19 cellular contexts compared by ENCODE assay signal in genomic region chr6:138620630-138621029, GRCh38.
"Had no signal": no experiment of that assay in that cellular context is flagged by ENCODE, and none has a peak within 500 bp of the region (broad histone marks: within the 10 kb centered on the region; RNA-seq: fewer than 3 reads in every experiment).

No MANE protein-coding gene starts in this region.

- H3K27ac ChIP-seq: ascending aorta, VCaP had no signal

- H3K27me3 ChIP-seq: ascending aorta had no signal

- DNase-seq: activated CD4-positive, alpha-beta memory T cell treated with anti-CD3 and anti-CD28 coated beads, Interleukin-2, amount 10 ng/mL, durations not matched to agents 7 days and 5 days; activated CD4-positive, alpha-beta T cell treated with anti-CD3 and anti-CD28 coated beads for 36 hours; activated CD4-positive, alpha-beta T cell treated with anti-CD3 and anti-CD28 coated beads, Interleukin-2, amount 50 U/mL, for 1 hour; activated T-cell treated with anti-CD3 and anti-CD28 coated beads, Interleukin-2, amount 50 U/mL, for 72 hours; cerebellar nuclear complex; KG1; NCI-H1048; NCI-H1694; NCI-H2029; NCI-H2107; NCI-H524; NCI-H774; NK-92 treated with Interleukin-12 subunit alpha and Interleukin-12 subunit beta, amount 100 ng/mL, for 24 hours; OCI-M1; RPMI8226; SK-N-SH; T-helper 1 cell had no signal

- H3K4me2 ChIP-seq: SK-N-SH had no signal

- H3K36me3 ChIP-seq: ascending aorta had no signal

- H3K9ac ChIP-seq: SK-N-SH had no signal

- H3K9me3 ChIP-seq: ascending aorta, SK-N-SH had no signal

- H3K4me3 ChIP-seq: ascending aorta had no signal

- H3K4me1 ChIP-seq: ascending aorta had no signal
